ENCODE assay signal across 12 cellular contexts in the genomic region with DNA sequence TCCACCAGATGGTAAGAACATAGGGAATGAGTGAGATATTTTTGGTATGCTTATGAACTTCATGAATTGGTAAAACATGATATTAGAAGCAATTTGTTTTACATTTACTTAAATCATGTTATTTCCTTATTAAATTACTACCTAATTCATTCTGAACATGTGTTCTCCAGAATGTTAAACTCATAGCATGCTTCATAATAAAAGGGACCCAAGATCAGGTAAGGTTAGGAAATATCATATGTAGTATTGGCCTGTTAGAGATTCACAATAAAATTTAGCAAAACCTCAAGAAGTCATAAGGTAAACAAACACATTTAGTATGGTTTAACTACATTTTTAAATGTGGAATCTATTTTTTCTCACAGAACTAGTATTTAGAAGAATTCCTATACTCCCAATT. TPM values are rescaled to one million over a fixed set of nuclear protein-coding genes. Genes with fewer than 3 reads are reported as not detected.
DNase-seq lines count a peak whose midpoint lies in the region; FAIRE-seq and TF ChIP-seq lines count a peak whose summit lies in the region.
"Had no signal": no experiment of that assay in that cellular context is flagged by ENCODE, and none has a peak within 500 bp of the region (broad histone marks: within the 10 kb centered on the region; RNA-seq: fewer than 3 reads in every experiment).

No MANE protein-coding gene starts in this region.

- H2BK12ac ChIP-seq in mesenchymal stem cell (ENCODE audit: low read length in 2 of 2): no peak overlapping the region

- H2BK15ac ChIP-seq in mesenchymal stem cell (ENCODE audit: low read depth, poor library complexity, severe bottlenecking): no peak overlapping the region

- H3K18ac ChIP-seq in mesenchymal stem cell (ENCODE audit: low read depth in 1 of 2, low read length in 2 of 2): no peak overlapping the region

- CTCF ChIA-PET in mammary epithelial cell (lab: Charles Lee; ENCODE audit: low non-redundant PET): no interaction called here

- no peak for TF ChIP-seq POLR2A in H54 (IDR thresholded peaks at IDR 0.05; ENCODE audit: low read depth, low read length)

- H2BK120ac ChIP-seq in mesenchymal stem cell (ENCODE audit: low read depth, low read length): no peak overlapping the region

- H3F3A ChIP-seq in smooth muscle cell (ENCODE audit: low read depth): no peaks in the 10 kb centered on the region

- H3K27ac ChIP-seq in smooth muscle cell (ENCODE audit: low read depth) (no peak overlapping the region), mesenchymal stem cell (ENCODE audit: low read length, poor library complexity, severe bottlenecking) (no peak overlapping the region), mammary epithelial cell (ENCODE audit: insufficient read depth, low read depth, low read length) (no peak overlapping the region)

- H2AFZ ChIP-seq in smooth muscle cell (ENCODE audit: low read depth) (peak overlapping the region; percentile 87), mesenchymal stem cell (ENCODE audit: low read depth, low read length) (no peak overlapping the region), mammary epithelial cell (ENCODE audit: low read depth, low read length) (no peak overlapping the region)

- H3K4me3 Mint-ChIP-seq in activated T-helper 1 cell treated with anti-CD3 and anti-CD28 coated beads, Interleukin-12 subunit alpha, Interleukin-12 subunit beta, Interleukin-2, Interleukin-4 antibody, amounts not matched to agents 30 ng/mL and 10 ng/mL and 1 ng/mL, durations not matched to agents 14 hours and 24 hours and 36 hours: no peak overlapping the region
- H3K4me3 Mint-ChIP-seq: CD8-positive, alpha-beta T cell had no signal

- no peaks in the 10 kb centered on the region for H3K36me3 Mint-ChIP-seq in activated T-helper 1 cell treated with anti-CD3 and anti-CD28 coated beads, Interleukin-12 subunit alpha, Interleukin-12 subunit beta, Interleukin-2, Interleukin-4 antibody, amounts not matched to agents 30 ng/mL and 10 ng/mL and 1 ng/mL, durations not matched to agents 14 hours and 24 hours and 36 hours (ENCODE audit: low read depth)
- H3K36me3 Mint-ChIP-seq: CD8-positive, alpha-beta T cell had no signal

- peaks cover 27% of the 10 kb centered on the region for H3K4me1 ChIP-seq in adipocyte (ENCODE audit: control insufficient read depth, insufficient read depth, low read length)
- H3K4me1 ChIP-seq in smooth muscle cell (ENCODE audit: low read depth): no peaks in the 10 kb centered on the region
- H3K4me1 ChIP-seq in mesenchymal stem cell (ENCODE audit: control insufficient read depth, insufficient read depth, low read depth, low read length): no peaks in the 10 kb centered on the region
- no peaks in the 10 kb centered on the region for H3K4me1 ChIP-seq in mammary epithelial cell (ENCODE audit: insufficient read depth, low read length)

- H2BK5ac ChIP-seq in mesenchymal stem cell (ENCODE audit: low read depth, low read length, poor library complexity, severe bottlenecking): no peak overlapping the region

- H3K27me3 ChIP-seq in adipocyte (replicated peaks; ENCODE audit: control insufficient read depth, insufficient read depth, low read length) (no peaks in the 10 kb centered on the region), smooth muscle cell (ENCODE audit: low read depth) (no peaks in the 10 kb centered on the region), mesenchymal stem cell (ENCODE audit: control insufficient read depth in 1 of 2, insufficient read depth in 1 of 2, low read length in 2 of 2) (no peaks in the 10 kb centered on the region), mammary epithelial cell (ENCODE audit: insufficient read depth, low read length) (no peaks in the 10 kb centered on the region)

- no peak overlapping the region for H3K4ac ChIP-seq in mesenchymal stem cell (ENCODE audit: low read depth in 1 of 2, low read length in 2 of 2)

- H3K9ac ChIP-seq in adipocyte (ENCODE audit: low read length) (no peak overlapping the region), smooth muscle cell (ENCODE audit: low read depth) (no peak overlapping the region), mesenchymal stem cell (ENCODE audit: low read length) (no peak overlapping the region), mammary epithelial cell (ENCODE audit: insufficient read depth, low read length) (no peak overlapping the region)

- no peaks in the 10 kb centered on the region for H3K79me1 ChIP-seq in mesenchymal stem cell (replicated peaks; ENCODE audit: low read length, poor library complexity, severe bottlenecking)

- no peaks in the 10 kb centered on the region for H3K4me1 Mint-ChIP-seq in activated T-helper 1 cell treated with anti-CD3 and anti-CD28 coated beads, Interleukin-12 subunit alpha, Interleukin-12 subunit beta, Interleukin-2, Interleukin-4 antibody, amounts not matched to agents 30 ng/mL and 10 ng/mL and 1 ng/mL, durations not matched to agents 14 hours and 24 hours and 36 hours (ENCODE audit: low read depth)

- BruUV-seq in mammary epithelial cell (replicated peaks; lab: Mats Ljungman, UMichigan): no TSS peak

- no peak overlapping the region for H3K4me3 ChIP-seq in adipocyte (ENCODE audit: low read length)
- H3K4me3 ChIP-seq in smooth muscle cell: no peak overlapping the region
- no peak overlapping the region for H3K4me3 ChIP-seq in mesenchymal stem cell (ENCODE audit: insufficient read depth in 1 of 2, low read depth in 1 of 2, low read length in 2 of 2)
- no peak overlapping the region for H3K4me3 ChIP-seq in mammary epithelial cell (replicated peaks in 1 of 3; ENCODE audit: insufficient read depth in 1 of 3, low read depth in 2 of 3, low read length in 3 of 3)

- dilution Hi-C loops in mammary epithelial cell (cut with HindIII; ENCODE audit: low sequenced_read_pairs): no loop called here

- H4K8ac ChIP-seq in mesenchymal stem cell (ENCODE audit: low read length): no peak overlapping the region

- no peak overlapping the region for H3K23ac ChIP-seq in mesenchymal stem cell (ENCODE audit: low read length in 2 of 2)

- H3K27me3 Mint-ChIP-seq in activated T-helper 1 cell treated with anti-CD3 and anti-CD28 coated beads, Interleukin-12 subunit alpha, Interleukin-12 subunit beta, Interleukin-2, Interleukin-4 antibody, amounts not matched to agents 30 ng/mL and 10 ng/mL and 1 ng/mL, durations not matched to agents 14 hours and 24 hours and 36 hours (ENCODE audit: insufficient read depth): no peaks in the 10 kb centered on the region

- no peak overlapping the region for H2AK5ac ChIP-seq in mesenchymal stem cell (ENCODE audit: low read length, severe bottlenecking)

- H4K20me1 ChIP-seq in smooth muscle cell (ENCODE audit: low read depth) (no peaks in the 10 kb centered on the region), mammary epithelial cell (ENCODE audit: insufficient read depth, low read length) (no peaks in the 10 kb centered on the region)

- no peak overlapping the region for H3K14ac ChIP-seq in mesenchymal stem cell (ENCODE audit: low read length in 2 of 2)

- intact Hi-C loops in mammary epithelial cell (cut with micrococcal nuclease): loop anchor here (2.0 to 10.0 kb wide), 3 partner anchors 57 to 293 kb away; no protein-coding TSS in a partner anchor
- intact Hi-C loops in activated T-helper 1 cell treated with anti-CD3 and anti-CD28 coated beads, Interleukin-12 subunit alpha, Interleukin-12 subunit beta, Interleukin-2, Interleukin-4 antibody, amounts not matched to agents 30 ng/mL and 10 ng/mL and 1 ng/mL, durations not matched to agents 14 hours and 24 hours and 36 hours (cut with micrococcal nuclease): loop anchor here (5.0 kb wide), 1 partner anchor 295 kb away; no protein-coding TSS in a partner anchor

- H3K9me3 ChIP-seq in adipocyte (ENCODE audit: control insufficient read depth, low read length): no peaks in the 10 kb centered on the region
- no peaks in the 10 kb centered on the region for H3K9me3 ChIP-seq in smooth muscle cell (replicated peaks; ENCODE audit: low read depth)
- H3K9me3 ChIP-seq in mesenchymal stem cell (ENCODE audit: control insufficient read depth, low read length): no peaks in the 10 kb centered on the region
- H3K9me3 ChIP-seq in mammary epithelial cell (replicated peaks; ENCODE audit: insufficient read depth, low read length): no peaks in the 10 kb centered on the region

- no peaks in the 10 kb centered on the region for H3K9me3 Mint-ChIP-seq in activated T-helper 1 cell treated with anti-CD3 and anti-CD28 coated beads, Interleukin-12 subunit alpha, Interleukin-12 subunit beta, Interleukin-2, Interleukin-4 antibody, amounts not matched to agents 30 ng/mL and 10 ng/mL and 1 ng/mL, durations not matched to agents 14 hours and 24 hours and 36 hours
- H3K9me3 Mint-ChIP-seq: CD8-positive, alpha-beta T cell had no signal

- DNase-seq in H54 (ENCODE audit: insufficient read length, low spot score) (no peak), adipocyte (ENCODE audit: low read depth) (peak; percentile 60), fibroblast of peridontal ligament (ENCODE audit: extremely low read depth) (peak; percentile 67), smooth muscle cell (lab: John Stamatoyannopoulos, UW; ENCODE audit: unreplicated experiment) (no peak), mesenchymal stem cell (no peak), mammary epithelial cell (no peak), NCI-H748 (lab: John Stamatoyannopoulos, UW; ENCODE audit: unreplicated experiment) (no peak)
- DNase-seq in activated T-helper 1 cell treated with anti-CD3 and anti-CD28 coated beads, Interleukin-12 subunit alpha, Interleukin-12 subunit beta, Interleukin-2, Interleukin-4 antibody, amounts not matched to agents 30 ng/mL and 10 ng/mL and 1 ng/mL, durations not matched to agents 14 hours and 24 hours and 36 hours (ENCODE audit: low spot score): no peak
- DNase-seq: CD8-positive, alpha-beta T cell had no signal

- in situ Hi-C loops in mammary epithelial cell (cut with MboI; ENCODE audit: low sequenced_read_pairs in 2 of 2): loop anchor here in 1 of 2 donors (10.0 kb wide), 1 partner anchor 133 kb away; no protein-coding TSS in a partner anchor

- FAIRE-seq in H54 (lab: Jason Lieb, UNC): peak; percentile 41

- H3K79me2 ChIP-seq in smooth muscle cell (ENCODE audit: low read depth) (no peaks in the 10 kb centered on the region), mammary epithelial cell (ENCODE audit: insufficient read depth, low read length) (no peaks in the 10 kb centered on the region)

- H3K4me2 ChIP-seq in smooth muscle cell (no peak overlapping the region), mesenchymal stem cell (ENCODE audit: low read length, poor library complexity, severe bottlenecking) (no peak overlapping the region), mammary epithelial cell (ENCODE audit: insufficient read depth, low read depth, low read length) (no peak overlapping the region)

- H3K27ac Mint-ChIP-seq in activated T-helper 1 cell treated with anti-CD3 and anti-CD28 coated beads, Interleukin-12 subunit alpha, Interleukin-12 subunit beta, Interleukin-2, Interleukin-4 antibody, amounts not matched to agents 30 ng/mL and 10 ng/mL and 1 ng/mL, durations not matched to agents 14 hours and 24 hours and 36 hours: no peak overlapping the region
- H3K27ac Mint-ChIP-seq: CD8-positive, alpha-beta T cell had no signal

- no peak overlapping the region for H4K91ac ChIP-seq in mesenchymal stem cell (ENCODE audit: low read length)

- H3K36me3 ChIP-seq in adipocyte (ENCODE audit: control insufficient read depth, insufficient read depth, low read length, severe bottlenecking) (no peaks in the 10 kb centered on the region), smooth muscle cell (ENCODE audit: low read depth) (no peaks in the 10 kb centered on the region), mesenchymal stem cell (ENCODE audit: control insufficient read depth in 1 of 2, insufficient read depth in 2 of 2, low read depth in 1 of 2, low read length in 2 of 2) (no peaks in the 10 kb centered on the region), mammary epithelial cell (ENCODE audit: insufficient read depth, low read length) (no peaks in the 10 kb centered on the region)

- TF ChIP-seq CTCF in smooth muscle cell (IDR thresholded peaks at IDR 0.05; ENCODE audit: borderline replicate concordance, insufficient read depth, poor library complexity, severe bottlenecking): no peak
- TF ChIP-seq CTCF in mammary epithelial cell (conservative IDR thresholded peaks at IDR 0.05 in 1 of 2, IDR thresholded peaks at IDR 0.05 in 1 of 2; ENCODE audit: extremely low read depth in 1 of 2, insufficient read depth in 1 of 2, low read depth in 1 of 2, low read length in 2 of 2): no peak

RNA-seq across cellular contexts. Expression of a gene that starts 28.2 kb away (rescaled TPM):
- 0.04 TPM in 2 replicates for total RNA-seq in smooth muscle cell
- not detected in 2 replicates for polyA plus RNA-seq in smooth muscle cell
- polyA plus RNA-seq in mesenchymal stem cell (2013, experiment 1 of 2): 0.01 TPM
- polyA plus RNA-seq in mesenchymal stem cell (2013, experiment 2 of 2): not detected
- under 1 TPM in 1 of 2 donors, not detected in 1; 0.17 TPM for total RNA-seq in mammary epithelial cell
- polyA plus RNA-seq in mammary epithelial cell: not detected
- not detected for polyA minus RNA-seq in mammary epithelial cell
- not detected in 2 replicates for total RNA-seq in activated T-helper 1 cell treated with anti-CD3 and anti-CD28 coated beads, Interleukin-12 subunit alpha, Interleukin-12 subunit beta, Interleukin-2, Interleukin-4 antibody, amounts not matched to agents 30 ng/mL and 10 ng/mL and 1 ng/mL, durations not matched to agents 14 hours and 24 hours and 36 hours
- total RNA-seq: CD8-positive, alpha-beta T cell; Daoy; H1; MCF 10A had no signal
- polyA plus RNA-seq: H1 had no signal

Comparison
In these comparisons a context has a peak if more than half of its experiments do, and no peak if none do; other contexts are left out.
1. DNase-seq: peak in adipocyte (single experiment) and fibroblast of peridontal ligament (single experiment); none in H54 (single experiment), smooth muscle cell (single experiment), mesenchymal stem cell (single experiment), mammary epithelial cell (single experiment), NCI-H748 (single experiment) and activated T-helper 1 cell treated with anti-CD3 and anti-CD28 coated beads, Interleukin-12 subunit alpha, Interleukin-12 subunit beta, Interleukin-2, Interleukin-4 antibody, amounts not matched to agents 30 ng/mL and 10 ng/mL and 1 ng/mL, durations not matched to agents 14 hours and 24 hours and 36 hours (single experiment).